ENCODE assay signal across 30 cellular contexts in genomic region chr4:38688676-38689355, GRCh38. TPM values are rescaled to one million over a fixed set of nuclear protein-coding genes. Genes with fewer than 3 reads are reported as not detected.
DNase-seq lines count a peak whose midpoint lies in the region; ATAC-seq, FAIRE-seq and TF ChIP-seq lines count a peak whose summit lies in the region.
"Had no signal": no experiment of that assay in that cellular context is flagged by ENCODE, and none has a peak within 500 bp of the region (broad histone marks: within the 10 kb centered on the region; RNA-seq: fewer than 3 reads in every experiment).

No MANE protein-coding gene starts in this region.

- peaks cover 31% of the 10 kb centered on the region for H3K36me3 Mint-ChIP-seq in activated naive CD4-positive, alpha-beta T cell treated with anti-CD3 and anti-CD28 coated beads for 36 hours (ENCODE audit: low read depth)
- H3K36me3 Mint-ChIP-seq in activated naive CD4-positive, alpha-beta T cell treated with anti-CD3 and anti-CD28 coated beads, Interleukin-2, amount 50 U/mL, for 72 hours, result peaks cover 16 to 38% of the 10 kb centered on the region in 2 donors
- peaks cover 36% of the 10 kb centered on the region for H3K36me3 Mint-ChIP-seq in astrocyte (ENCODE audit: low read depth, unreplicated experiment)
- peaks cover 52% of the 10 kb centered on the region for H3K36me3 Mint-ChIP-seq in osteocyte (ENCODE audit: unreplicated experiment)

- no peak overlapping the region for H3K4me3 ChIP-seq in astrocyte (ENCODE audit: insufficient read depth, low read depth, low read length)
- H3K4me3 ChIP-seq: esophagus squamous epithelium, SJSA1, skin epidermis had no signal

- H3K4me2 ChIP-seq in astrocyte (ENCODE audit: low read length), result peak overlapping the region; percentile 16
- H3K4me2 ChIP-seq: KMS-11 had no signal

- peaks cover 60% of the 10 kb centered on the region for H3K4me1 Mint-ChIP-seq in activated naive CD4-positive, alpha-beta T cell treated with anti-CD3 and anti-CD28 coated beads for 36 hours (ENCODE audit: low read depth)
- H3K4me1 Mint-ChIP-seq in astrocyte (ENCODE audit: low read depth, unreplicated experiment) (peaks cover 25% of the 10 kb centered on the region), osteocyte (ENCODE audit: unreplicated experiment) (peaks cover 41% of the 10 kb centered on the region)

- H3K9me3 ChIP-seq in astrocyte (ENCODE audit: insufficient read depth, low read depth, low read length), result no peaks in the 10 kb centered on the region
- H3K9me3 ChIP-seq: esophagus squamous epithelium, SJSA1 had no signal

- no peak overlapping the region for H3K27ac ChIP-seq in astrocyte (ENCODE audit: low read depth, low read length)
- H3K27ac ChIP-seq: KMS-11, SJSA1 had no signal

- no peak for TF ChIP-seq CTCF in astrocyte (IDR thresholded peaks at IDR 0.05; ENCODE audit: insufficient read depth, low read depth, low read length)
- no peak for TF ChIP-seq CTCF in osteocyte (IDR thresholded peaks at IDR 0.05)

- H3K9me3 Mint-ChIP-seq in activated naive CD4-positive, alpha-beta T cell treated with anti-CD3 and anti-CD28 coated beads for 36 hours, result no peaks in the 10 kb centered on the region
- no peaks in the 10 kb centered on the region for H3K9me3 Mint-ChIP-seq in activated naive CD4-positive, alpha-beta T cell treated with anti-CD3 and anti-CD28 coated beads, Interleukin-2, amount 50 U/mL, for 72 hours
- H3K9me3 Mint-ChIP-seq in astrocyte (ENCODE audit: unreplicated experiment), result no peaks in the 10 kb centered on the region
- no peaks in the 10 kb centered on the region for H3K9me3 Mint-ChIP-seq in osteocyte (ENCODE audit: unreplicated experiment)
- H3K9me3 Mint-ChIP-seq: CD4-positive, CD25-positive, alpha-beta regulatory T cell; stimulated activated naive CD8-positive, alpha-beta T cell treated with anti-CD3 and anti-CD28 coated beads, Interleukin-15, Interleukin-2, amounts not matched to agents 100 ng/mL and 50 ng/mL, for 24 hours; T-cell had no signal

- peaks cover 6% of the 10 kb centered on the region for H3K4me1 ChIP-seq in astrocyte (ENCODE audit: insufficient read depth, low read length)
- H3K4me1 ChIP-seq: SJSA1 had no signal

- H3K9ac ChIP-seq in astrocyte (ENCODE audit: low read length), result no peak overlapping the region
- H3K9ac ChIP-seq: KMS-11 had no signal

- no peaks in the 10 kb centered on the region for H3K27me3 Mint-ChIP-seq in activated naive CD4-positive, alpha-beta T cell treated with anti-CD3 and anti-CD28 coated beads for 36 hours (ENCODE audit: low read depth)
- H3K27me3 Mint-ChIP-seq in astrocyte (ENCODE audit: low read depth, unreplicated experiment) (no peaks in the 10 kb centered on the region), osteocyte (ENCODE audit: unreplicated experiment) (no peaks in the 10 kb centered on the region)
- H3K27me3 Mint-ChIP-seq: brain; CD4-positive, CD25-positive, alpha-beta regulatory T cell; stimulated activated naive CD8-positive, alpha-beta T cell treated with anti-CD3 and anti-CD28 coated beads, Interleukin-15, Interleukin-2, amounts not matched to agents 100 ng/mL and 50 ng/mL, for 24 hours; T-cell had no signal

- H4K20me1 ChIP-seq in astrocyte (ENCODE audit: insufficient read depth, low read length), result peaks cover 76% of the 10 kb centered on the region

- H3K79me2 ChIP-seq in astrocyte (ENCODE audit: insufficient read depth, low read length), result peaks cover 63% of the 10 kb centered on the region

- intact Hi-C loops in activated naive CD4-positive, alpha-beta T cell treated with anti-CD3 and anti-CD28 coated beads for 36 hours (cut with micrococcal nuclease), result no loop called here

- H3K27me3 ChIP-seq in astrocyte (ENCODE audit: insufficient read depth, low read length), result no peaks in the 10 kb centered on the region
- H3K27me3 ChIP-seq: esophagus squamous epithelium, SJSA1 had no signal

- FAIRE-seq in astrocyte (lab: Jason Lieb, UNC), result no peak
- FAIRE-seq: A204.1, frontal cortex, TTC549 had no signal

- no peak for DNase-seq in activated naive CD4-positive, alpha-beta T cell treated with anti-CD3 and anti-CD28 coated beads for 36 hours
- no peak for DNase-seq in activated naive CD4-positive, alpha-beta T cell treated with anti-CD3 and anti-CD28 coated beads, Interleukin-2, amount 50 U/mL, for 72 hours (ENCODE audit: low spot score in 2 of 2)
- no peak for DNase-seq in astrocyte (ENCODE audit: low read depth)
- no peak for DNase-seq in left lobe of liver (ENCODE audit: low spot score)
- DNase-seq in osteocyte (ENCODE audit: extremely low spot score, unreplicated experiment), result no peak
- DNase-seq in stimulated activated naive CD4-positive, alpha-beta T cell (lab: John Stamatoyannopoulos, UW), result no peak
- DNase-seq in T-helper 1 cell, result no peak
- DNase-seq: activated CD4-positive, alpha-beta T cell treated with anti-CD3 and anti-CD28 coated beads, Interleukin-2, amount 50 U/mL, for 48 hours; CD4-positive, CD25-positive, alpha-beta regulatory T cell; DMS153; esophagus squamous epithelium; GDM1; HCEC 1CT; mesendoderm; NCI-H1417 treated with DMSO at 0.1 percent for 48 hours; NCI-H2081; NCI-H446; NCI-H82; occipital lobe; T-cell had no signal

- H3K27ac Mint-ChIP-seq in activated naive CD4-positive, alpha-beta T cell treated with anti-CD3 and anti-CD28 coated beads for 36 hours, result peak overlapping the region; percentile 24
- H3K27ac Mint-ChIP-seq in activated naive CD4-positive, alpha-beta T cell treated with anti-CD3 and anti-CD28 coated beads, Interleukin-2, amount 50 U/mL, for 72 hours, result peak overlapping the region in 1 of 2 donors; percentile 67
- H3K27ac Mint-ChIP-seq in astrocyte (ENCODE audit: unreplicated experiment) (no peak overlapping the region), osteocyte (ENCODE audit: unreplicated experiment) (peak overlapping the region; percentile 23)
- H3K27ac Mint-ChIP-seq: brain had no signal

- no peak overlapping the region for H2AFZ ChIP-seq in astrocyte (ENCODE audit: low read depth, low read length)

- H3K4me3 Mint-ChIP-seq in activated naive CD4-positive, alpha-beta T cell treated with anti-CD3 and anti-CD28 coated beads for 36 hours, result no peak overlapping the region
- H3K4me3 Mint-ChIP-seq in astrocyte (ENCODE audit: unreplicated experiment) (no peak overlapping the region), osteocyte (ENCODE audit: unreplicated experiment) (no peak overlapping the region)
- H3K4me3 Mint-ChIP-seq: brain; stimulated activated naive CD8-positive, alpha-beta T cell treated with anti-CD3 and anti-CD28 coated beads, Interleukin-15, Interleukin-2, amounts not matched to agents 100 ng/mL and 50 ng/mL, for 24 hours had no signal

- CTCF ChIA-PET in activated naive CD4-positive, alpha-beta T cell treated with anti-CD3 and anti-CD28 coated beads for 36 hours (lab: Charles Lee), result no interaction called here

- H3K36me3 ChIP-seq in astrocyte (ENCODE audit: insufficient read depth, low read length), result peaks cover 43% of the 10 kb centered on the region

- no peak for ATAC-seq in activated naive CD4-positive, alpha-beta T cell treated with anti-CD3 and anti-CD28 coated beads, Interleukin-2, amount 50 U/mL, for 72 hours
- ATAC-seq in left lobe of liver (peak; percentile 7), GM18909 (IDR thresholded peaks at IDR 0.05; ENCODE audit: poor library complexity, unreplicated experiment) (no peak)
- ATAC-seq: activated CD4-positive, CD25-positive, alpha-beta regulatory T cell treated with anti-CD3 and anti-CD28 coated beads, Interleukin-2, amount 50 U/mL, for 24 hours had no signal

RNA-seq across cellular contexts. Expression of gene KLF3, which starts 24.8 kb away (rescaled TPM):
- 10 to 100 TPM; 15.2 to 15.8 TPM for total RNA-seq in activated naive CD4-positive, alpha-beta T cell treated with anti-CD3 and anti-CD28 coated beads for 36 hours
- total RNA-seq in activated naive CD4-positive, alpha-beta T cell treated with anti-CD3 and anti-CD28 coated beads, Interleukin-2, amount 50 U/mL, for 72 hours, result 10 to 100 TPM in 1 of 2 donors, 1 to 10 TPM in 1; 6.9 to 10.1 TPM
- 35.9 and 40.8 TPM in 2 replicates for total RNA-seq in astrocyte
- 28.6 TPM for total RNA-seq in left lobe of liver
- 42.4 and 43.7 TPM in 2 replicates for total RNA-seq in osteocyte
